18 cellular contexts compared by ENCODE assay signal in the genomic region with DNA sequence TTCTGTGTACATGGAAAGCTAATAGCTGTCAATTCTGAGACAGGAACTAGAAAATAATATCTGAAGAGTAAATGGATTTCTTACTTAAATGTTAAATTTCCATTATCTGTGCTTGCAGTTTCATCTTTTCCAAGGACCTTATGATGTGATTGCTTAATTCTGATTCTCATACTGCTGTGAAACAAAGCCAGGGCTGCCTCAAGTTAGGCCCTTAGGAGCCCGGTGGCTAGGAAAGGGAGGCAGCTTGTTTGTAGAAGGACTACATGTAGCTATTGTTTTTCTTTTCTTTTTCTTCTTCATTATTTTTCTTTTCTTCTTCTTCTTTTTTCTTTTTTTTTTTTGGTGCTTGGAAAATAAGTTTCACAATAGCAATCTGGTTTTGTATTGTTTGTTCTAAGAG. TPM values are rescaled to one million over a fixed set of nuclear protein-coding genes. Genes with fewer than 3 reads are reported as not detected.
A peak's percentile ranks its signal among the peaks of the same experiment; 100 is the strongest.
DNase-seq lines count a peak whose midpoint lies in the region; ATAC-seq and TF ChIP-seq lines count a peak whose summit lies in the region.
"Had no signal": no experiment of that assay in that cellular context is flagged by ENCODE, and none has a peak within 500 bp of the region (broad histone marks: within the 10 kb centered on the region; RNA-seq: fewer than 3 reads in every experiment).

No MANE protein-coding gene starts in this region.

- H3K23ac ChIP-seq in IMR-90 (ENCODE audit: low read depth, low read length) = peak overlapping the region; percentile 61; the same call in 1 of the 2 replicates

- no peak overlapping the region for H3K14ac ChIP-seq in IMR-90 (replicated peaks; ENCODE audit: low read depth, low read length)

- H2AFZ ChIP-seq in IMR-90 (replicated peaks; ENCODE audit: low read length, poor library complexity) = no peak overlapping the region
- no peak overlapping the region for H2AFZ ChIP-seq in neural progenitor cell (replicated peaks)

- H3K9me1 ChIP-seq in IMR-90 (ENCODE audit: insufficient read depth, low read length) = peaks cover 7% of the 10 kb centered on the region; the same call in 1 of the 2 replicates

- no peak for TF ChIP-seq POLR2A in IMR-90 (IDR thresholded peaks at IDR 0.05; ENCODE audit: low read depth, low read length)

- dilution Hi-C loops in IMR-90 (cut with HindIII; ENCODE audit: low sequenced_read_pairs, unreplicated experiment) = no loop called here

- no peak for TF ChIP-seq RAD21 in IMR-90 (IDR thresholded peaks at IDR 0.05; ENCODE audit: low read length)

- H3K4ac ChIP-seq in IMR-90 (ENCODE audit: low read depth, low read length) = no peak overlapping the region

- WGBS in IMR-90 (ENCODE audit: extremely low coverage in 2 of 2, insufficient read length in 1 of 2), 2 experiments = no CpG with 5 or more reads among the region's 1 CpG

- no peaks in the 10 kb centered on the region for H3K27me3 ChIP-seq in IMR-90 (ENCODE audit: control insufficient read depth, insufficient read depth, low read length)
- H3K27me3 ChIP-seq in neural progenitor cell = no peaks in the 10 kb centered on the region
- no peaks in the 10 kb centered on the region for H3K27me3 ChIP-seq in CD8-positive, alpha-beta T cell (ENCODE audit: insufficient read depth, low read length)
- H3K27me3 ChIP-seq: BLaER1 had no signal

- no peak overlapping the region for H4K5ac ChIP-seq in IMR-90 (ENCODE audit: low read depth, low read length)

- TF ChIP-seq CTCF in IMR-90 (conservative IDR thresholded peaks at IDR 0.05; ENCODE audit: low read depth, low read length) (no peak), choroid plexus epithelial cell (conservative IDR thresholded peaks at IDR 0.05; ENCODE audit: low read depth, low read length) (no peak), neural progenitor cell (IDR thresholded peaks at IDR 0.05) (no peak)
- no peak for TF ChIP-seq CTCF in CD8-positive, alpha-beta T cell (IDR thresholded peaks at IDR 0.05)

- no peak overlapping the region for H3K18ac ChIP-seq in IMR-90 (ENCODE audit: low read depth, low read length)

- no peak for ATAC-seq in activated naive CD8-positive, alpha-beta T cell treated with anti-CD3 and anti-CD28 coated beads, Interleukin-2, amount 50 U/mL, for 24 hours
- no peak for ATAC-seq in IMR-90 (ENCODE audit: low read depth)
- no peak for ATAC-seq in CD8-positive, alpha-beta T cell

- H3K27ac Mint-ChIP-seq in activated naive CD8-positive, alpha-beta T cell = peak overlapping the region; percentile 41
- H3K27ac Mint-ChIP-seq in activated naive CD8-positive, alpha-beta T cell treated with anti-CD3 and anti-CD28 coated beads, Interleukin-2, amount 50 U/mL, for 24 hours = no peak overlapping the region
- no peak overlapping the region for H3K27ac Mint-ChIP-seq in neural progenitor cell
- no peak overlapping the region for H3K27ac Mint-ChIP-seq in CD8-positive, alpha-beta T cell
- H3K27ac Mint-ChIP-seq in activated T-helper 2 cell treated with anti-CD3 and anti-CD28 coated beads, Interferon-gamma antibody, Interleukin-2, Interleukin-4, amounts not matched to agents 10 μg/mL and 5 μg/mL and 100 μg/mL, durations not matched to agents 14 hours and 24 hours and 36 hours = no peak overlapping the region

- no peak for DNase-seq in activated naive CD8-positive, alpha-beta T cell treated with anti-CD3 and anti-CD28 coated beads, Interleukin-2, amount 50 U/mL, for 24 hours
- DNase-seq in IMR-90 (no peak), choroid plexus epithelial cell (ENCODE audit: low read depth) (peak; percentile 23), neural progenitor cell (ENCODE audit: low spot score) (no peak), DMS 273 treated with DMSO at 0.1 percent for 48 hours (lab: John Stamatoyannopoulos, UW) (no peak)
- DNase-seq in CD8-positive, alpha-beta T cell = no peak
- no peak for DNase-seq in activated T-helper 2 cell treated with anti-CD3 and anti-CD28 coated beads, Interferon-gamma antibody, Interleukin-2, Interleukin-4, amounts not matched to agents 10 μg/mL and 5 μg/mL and 100 μg/mL, durations not matched to agents 14 hours and 24 hours and 36 hours (ENCODE audit: low spot score)
- DNase-seq: DMS153, H7, Kasumi-1, MM.1S, NCI-H1092 treated with DMSO at 0.1 percent for 48 hours, NCI-H1694, NCI-H524, Right ventricle myocardium superior had no signal

- no peaks in the 10 kb centered on the region for H3K27me3 Mint-ChIP-seq in activated naive CD8-positive, alpha-beta T cell
- no peaks in the 10 kb centered on the region for H3K27me3 Mint-ChIP-seq in activated naive CD8-positive, alpha-beta T cell treated with anti-CD3 and anti-CD28 coated beads, Interleukin-2, amount 50 U/mL, for 24 hours
- H3K27me3 Mint-ChIP-seq in neural progenitor cell (ENCODE audit: insufficient read depth, low read depth) = peaks cover 2% of the 10 kb centered on the region
- no peaks in the 10 kb centered on the region for H3K27me3 Mint-ChIP-seq in CD8-positive, alpha-beta T cell (ENCODE audit: low read depth)
- no peaks in the 10 kb centered on the region for H3K27me3 Mint-ChIP-seq in activated T-helper 2 cell treated with anti-CD3 and anti-CD28 coated beads, Interferon-gamma antibody, Interleukin-2, Interleukin-4, amounts not matched to agents 10 μg/mL and 5 μg/mL and 100 μg/mL, durations not matched to agents 14 hours and 24 hours and 36 hours (ENCODE audit: low read depth)
- H3K27me3 Mint-ChIP-seq: IgD-negative memory B cell had no signal

- H3K4me2 ChIP-seq in IMR-90 (ENCODE audit: low read depth, low read length) (no peak overlapping the region), neural progenitor cell (no peak overlapping the region)
- H3K4me2 ChIP-seq: BLaER1 had no signal

- H2AK5ac ChIP-seq in IMR-90 (ENCODE audit: low read depth, low read length) = no peak overlapping the region

- peaks cover 87% of the 10 kb centered on the region for H3K79me2 ChIP-seq in neural progenitor cell (ENCODE audit: low read depth)

- in situ Hi-C loops in IMR-90 (cut with MboI; ENCODE audit: low sequenced_read_pairs) = no loop called here

- no peak overlapping the region for H3K4me3 ChIP-seq in IMR-90 (ENCODE audit: insufficient read depth, low read depth, low read length)
- H3K4me3 ChIP-seq in choroid plexus epithelial cell (ENCODE audit: low read depth, low read length) = no peak overlapping the region
- H3K4me3 ChIP-seq in neural progenitor cell = no peak overlapping the region
- H3K4me3 ChIP-seq in CD8-positive, alpha-beta T cell (ENCODE audit: low read depth, low read length) = no peak overlapping the region
- H3K4me3 ChIP-seq: BLaER1 had no signal

- no peak overlapping the region for H2BK15ac ChIP-seq in IMR-90 (ENCODE audit: low read depth, low read length)

- H4K8ac ChIP-seq in IMR-90 (ENCODE audit: low read depth in 2 of 2, low read length in 2 of 2) = no peak overlapping the region

- no peak overlapping the region for H2BK5ac ChIP-seq in IMR-90 (ENCODE audit: low read depth, low read length, poor library complexity, severe bottlenecking)

- POLR2A ChIA-PET in IMR-90 (lab: Charles Lee; ENCODE audit: unreplicated experiment) = no interaction called here
- POLR2A ChIA-PET in CD8-positive, alpha-beta T cell (lab: Charles Lee) = interaction anchor here (0.7 to 2.0 kb wide), 3 partner anchors 9 to 1306 kb away, joined by 3 to 6 read pairs (median 3); no protein-coding TSS in a partner anchor

- peaks cover 33% of the 10 kb centered on the region for H3K4me1 Mint-ChIP-seq in activated naive CD8-positive, alpha-beta T cell (ENCODE audit: low read depth)
- H3K4me1 Mint-ChIP-seq in activated naive CD8-positive, alpha-beta T cell treated with anti-CD3 and anti-CD28 coated beads, Interleukin-2, amount 50 U/mL, for 24 hours = peaks cover 8% of the 10 kb centered on the region
- H3K4me1 Mint-ChIP-seq in neural progenitor cell = peaks cover 5% of the 10 kb centered on the region
- peaks cover 30% of the 10 kb centered on the region for H3K4me1 Mint-ChIP-seq in CD8-positive, alpha-beta T cell (ENCODE audit: low read depth)
- peaks cover 7% of the 10 kb centered on the region for H3K4me1 Mint-ChIP-seq in activated T-helper 2 cell treated with anti-CD3 and anti-CD28 coated beads, Interferon-gamma antibody, Interleukin-2, Interleukin-4, amounts not matched to agents 10 μg/mL and 5 μg/mL and 100 μg/mL, durations not matched to agents 14 hours and 24 hours and 36 hours (ENCODE audit: low read depth)

- CTCF ChIA-PET in IMR-90 (lab: Yijun Ruan, JAX) = no interaction called here
- CTCF ChIA-PET in CD8-positive, alpha-beta T cell (lab: Charles Lee) = interaction anchor here (1.5 kb wide), 1 partner anchor 32 kb away, joined by 3 read pairs; no protein-coding TSS in a partner anchor

- H3K4me3 Mint-ChIP-seq in activated naive CD8-positive, alpha-beta T cell = no peak overlapping the region
- H3K4me3 Mint-ChIP-seq in activated naive CD8-positive, alpha-beta T cell treated with anti-CD3 and anti-CD28 coated beads, Interleukin-2, amount 50 U/mL, for 24 hours = no peak overlapping the region
- H3K4me3 Mint-ChIP-seq in neural progenitor cell = no peak overlapping the region
- H3K4me3 Mint-ChIP-seq in CD8-positive, alpha-beta T cell = no peak overlapping the region
- no peak overlapping the region for H3K4me3 Mint-ChIP-seq in activated T-helper 2 cell treated with anti-CD3 and anti-CD28 coated beads, Interferon-gamma antibody, Interleukin-2, Interleukin-4, amounts not matched to agents 10 μg/mL and 5 μg/mL and 100 μg/mL, durations not matched to agents 14 hours and 24 hours and 36 hours (ENCODE audit: low read depth)
- H3K4me3 Mint-ChIP-seq: IgD-negative memory B cell had no signal

- no peaks in the 10 kb centered on the region for H3K9me3 ChIP-seq in IMR-90 (ENCODE audit: control insufficient read depth, insufficient read depth, low read length)
- H3K9me3 ChIP-seq in neural progenitor cell (ENCODE audit: low read depth) = no peaks in the 10 kb centered on the region
- H3K9me3 ChIP-seq in CD8-positive, alpha-beta T cell (ENCODE audit: low read length) = no peaks in the 10 kb centered on the region
- H3K9me3 ChIP-seq: BLaER1 had no signal

- H3K56ac ChIP-seq in IMR-90 (ENCODE audit: extremely low read depth, insufficient read depth, low read length) = no peak overlapping the region

- no peak overlapping the region for H3K27ac ChIP-seq in IMR-90 (ENCODE audit: insufficient read depth, low read length)
- H3K27ac ChIP-seq in neural progenitor cell = peak overlapping the region; percentile 2
- H3K27ac ChIP-seq in CD8-positive, alpha-beta T cell (ENCODE audit: low read depth, low read length) = no peak overlapping the region
- H3K27ac ChIP-seq: BLaER1 had no signal

- H4K91ac ChIP-seq in IMR-90 (ENCODE audit: insufficient read depth, low read depth, low read length) = no peak overlapping the region

- H4K20me1 ChIP-seq in IMR-90 (ENCODE audit: insufficient read depth, low read length) (no peaks in the 10 kb centered on the region; the same call in none of the 2 replicates), neural progenitor cell (ENCODE audit: low read depth) (peaks cover 74% of the 10 kb centered on the region)

- intact Hi-C loops in IMR-90 (cut with micrococcal nuclease) = no loop called here
- intact Hi-C loops in CD8-positive, alpha-beta T cell (cut with DNase I, micrococcal nuclease) = loop anchor here (2.0 to 10.0 kb wide), 2 partner anchors 17 to 505 kb away; no protein-coding TSS in a partner anchor
- intact Hi-C loops in activated T-helper 2 cell treated with anti-CD3 and anti-CD28 coated beads, Interferon-gamma antibody, Interleukin-2, Interleukin-4, amounts not matched to agents 10 μg/mL and 5 μg/mL and 100 μg/mL, durations not matched to agents 14 hours and 24 hours and 36 hours (cut with micrococcal nuclease) = loop anchor here (10.0 kb wide), 1 partner anchor 125 kb away; no protein-coding TSS in a partner anchor

- no peak overlapping the region for H2BK20ac ChIP-seq in IMR-90 (ENCODE audit: low read depth, low read length)

- H3K36me3 Mint-ChIP-seq in activated naive CD8-positive, alpha-beta T cell = peaks cover 6% of the 10 kb centered on the region
- H3K36me3 Mint-ChIP-seq in activated naive CD8-positive, alpha-beta T cell treated with anti-CD3 and anti-CD28 coated beads, Interleukin-2, amount 50 U/mL, for 24 hours (ENCODE audit: low read depth) = peaks cover 77% of the 10 kb centered on the region
- H3K36me3 Mint-ChIP-seq in neural progenitor cell = peaks cover 56% of the 10 kb centered on the region
- H3K36me3 Mint-ChIP-seq in CD8-positive, alpha-beta T cell = peaks cover 87% of the 10 kb centered on the region
- peaks cover 87% of the 10 kb centered on the region for H3K36me3 Mint-ChIP-seq in activated T-helper 2 cell treated with anti-CD3 and anti-CD28 coated beads, Interferon-gamma antibody, Interleukin-2, Interleukin-4, amounts not matched to agents 10 μg/mL and 5 μg/mL and 100 μg/mL, durations not matched to agents 14 hours and 24 hours and 36 hours (ENCODE audit: low read depth)

- peaks cover 45% of the 10 kb centered on the region for H3F3A ChIP-seq in neural progenitor cell (ENCODE audit: low read depth)

- H3K9ac ChIP-seq in IMR-90 (ENCODE audit: low read depth, low read length) (no peak overlapping the region), neural progenitor cell (no peak overlapping the region)
- H3K9ac ChIP-seq: BLaER1 had no signal

- H3K36me3 ChIP-seq in IMR-90 (ENCODE audit: control insufficient read depth, insufficient read depth, low read length) (peaks cover 46% of the 10 kb centered on the region), neural progenitor cell (peaks cover 47% of the 10 kb centered on the region)
- H3K36me3 ChIP-seq in CD8-positive, alpha-beta T cell (ENCODE audit: insufficient read depth, low read length) = peaks cover 44% of the 10 kb centered on the region

- H3K9me3 Mint-ChIP-seq in activated naive CD8-positive, alpha-beta T cell (ENCODE audit: low read depth) = no peaks in the 10 kb centered on the region
- H3K9me3 Mint-ChIP-seq in activated naive CD8-positive, alpha-beta T cell treated with anti-CD3 and anti-CD28 coated beads, Interleukin-2, amount 50 U/mL, for 24 hours = no peaks in the 10 kb centered on the region
- no peaks in the 10 kb centered on the region for H3K9me3 Mint-ChIP-seq in neural progenitor cell
- H3K9me3 Mint-ChIP-seq in CD8-positive, alpha-beta T cell = no peaks in the 10 kb centered on the region
- H3K9me3 Mint-ChIP-seq in activated T-helper 2 cell treated with anti-CD3 and anti-CD28 coated beads, Interferon-gamma antibody, Interleukin-2, Interleukin-4, amounts not matched to agents 10 μg/mL and 5 μg/mL and 100 μg/mL, durations not matched to agents 14 hours and 24 hours and 36 hours = no peaks in the 10 kb centered on the region
- H3K9me3 Mint-ChIP-seq: IgD-negative memory B cell had no signal

- no peaks in the 10 kb centered on the region for H3K4me1 ChIP-seq in IMR-90 (ENCODE audit: control insufficient read depth, insufficient read depth, low read length)
- no peaks in the 10 kb centered on the region for H3K4me1 ChIP-seq in neural progenitor cell
- H3K4me1 ChIP-seq in CD8-positive, alpha-beta T cell (ENCODE audit: insufficient read depth, low read length) = peaks cover 5% of the 10 kb centered on the region
- H3K4me1 ChIP-seq: BLaER1 had no signal

- peaks cover 26 to 52% of the 10 kb centered on the region in 2 experiments for H3K79me1 ChIP-seq in IMR-90 (ENCODE audit: low read depth in 1 of 2, low read length in 2 of 2)

- H2AK9ac ChIP-seq in IMR-90 (replicated peaks; ENCODE audit: low read depth, low read length, poor library complexity) = no peak overlapping the region

- BruUV-seq in IMR-90 (replicated peaks; lab: Mats Ljungman, UMichigan) = no TSS peak

- H2BK120ac ChIP-seq in IMR-90 (ENCODE audit: low read depth, low read length) = no peak overlapping the region

RNA-seq across cellular contexts. Expression of gene XRCC5, which starts 50.5 kb away (rescaled TPM):
- total RNA-seq in IMR-90 (2012; rRNA removed) = 352 and 509 TPM in 2 replicates
- 144 and 156 TPM in 2 replicates for polyA plus RNA-seq in IMR-90 (2012; rRNA removed)
- 103 and 426 TPM in 2 replicates for polyA plus RNA-seq in IMR-90 (2012; cell fraction: cytosol; rRNA removed)
- 65.1 and 146 TPM in 2 replicates for polyA plus RNA-seq in IMR-90 (2012; cell fraction: nucleus; rRNA removed; ENCODE audit: low replicate concordance)
- 585 and 807 TPM in 2 replicates for total RNA-seq in neural progenitor cell (ENCODE audit: low replicate concordance)
- total RNA-seq in CD8-positive, alpha-beta T cell = 100 to 1,000 TPM; 120 to 125 TPM
- total RNA-seq in activated T-helper 2 cell treated with anti-CD3 and anti-CD28 coated beads, Interferon-gamma antibody, Interleukin-2, Interleukin-4, amounts not matched to agents 10 μg/mL and 5 μg/mL and 100 μg/mL, durations not matched to agents 14 hours and 24 hours and 36 hours = 452 and 492 TPM in 2 replicates
